Comparison of ENCODE assay signal across 8 cellular contexts in genomic region chr1:151838491-151839412, GRCh38. TPM values are rescaled to one million over a fixed set of nuclear protein-coding genes. Genes with fewer than 3 reads are reported as not detected.
DNase-seq lines count a peak whose midpoint lies in the region; ATAC-seq and TF ChIP-seq lines count a peak whose summit lies in the region.

No MANE protein-coding gene starts in this region.

- DNase-seq in heart left ventricle (peak in 1 of 5 donors; percentile 50), cardiac septum (ENCODE audit: low spot score) (no peak), MCF 10A (ENCODE audit: unreplicated experiment) (no peak), memory B cell (ENCODE audit: low spot score in 2 of 2) (peak in 1 of 2 donors; percentile 44), upper lobe of right lung (peak; percentile 68), dermis blood vessel endothelial cell (no peak), HuH-7 (ENCODE audit: low spot score) (no peak)

- CTCF ChIA-PET in MCF 10A (lab: Yijun Ruan, JAX), result interaction anchor here (1.0 to 2.9 kb wide), 4 partner anchors 20 to 381 kb away, joined by 3 to 10 read pairs (median 4); partner anchors contain the start of gene MRPL9

- peak overlapping the region; percentile 85 for H3K4me3 Mint-ChIP-seq in MCF 10A (ENCODE audit: unreplicated experiment)
- H3K4me3 Mint-ChIP-seq in memory B cell, result peak overlapping the region; percentile 75

- POLR2A ChIA-PET in MCF 10A (lab: Yijun Ruan, JAX), result interaction anchor here (0.6 to 2.4 kb wide), 6 partner anchors 15 to 639 kb away, joined by 3 to 12 read pairs (median 3); partner anchors contain the start of genes THEM4 and THEM5

- peak overlapping the region; percentile 31 to 60 (median 50) for H3K4me3 ChIP-seq in heart left ventricle
- H3K4me3 ChIP-seq in upper lobe of right lung, result peak overlapping the region; percentile 48

- peaks cover 16 to 43% (median 29%) of the 10 kb centered on the region in 9 donors for H3K27me3 ChIP-seq in heart left ventricle
- peaks cover 26% of the 10 kb centered on the region for H3K27me3 ChIP-seq in upper lobe of right lung

- H3K27ac Mint-ChIP-seq in MCF 10A (ENCODE audit: low read depth, unreplicated experiment) (no peak overlapping the region), memory B cell (no peak overlapping the region)

- H3K4me1 Mint-ChIP-seq in MCF 10A (ENCODE audit: insufficient read depth, unreplicated experiment) (peaks cover 41% of the 10 kb centered on the region), memory B cell (peaks cover 17% of the 10 kb centered on the region)

- intact Hi-C loops in heart left ventricle (cut with DNase I), result loop anchor here in 8 of 10 donors (5.0 to 10.0 kb wide), 7 partner anchors 101 to 394 kb away; partner anchors contain the start of gene POGZ (in 1 of the 8)
- intact Hi-C loops in cardiac septum (cut with DNase I), result loop anchor here (5.0 to 10.0 kb wide), 4 partner anchors 104 to 394 kb away; no protein-coding TSS in a partner anchor
- intact Hi-C loops in MCF 10A (cut with micrococcal nuclease), result loop anchor here (5.0 kb wide), 1 partner anchor 46 kb away; the partner anchor contains the start of gene TDRKH
- intact Hi-C loops in upper lobe of right lung (cut with DNase I), result no loop called here

- WGBS in heart left ventricle, 4 donors, result 2 to 7% (median 4%) methylated on average over 54 to 93 of the region's 93 CpGs

- H3K9me3 ChIP-seq in heart left ventricle (no peaks in the 10 kb centered on the region), upper lobe of right lung (no peaks in the 10 kb centered on the region)

- H3K36me3 Mint-ChIP-seq in MCF 10A (ENCODE audit: insufficient read depth, unreplicated experiment) (no peaks in the 10 kb centered on the region), memory B cell (no peaks in the 10 kb centered on the region)

- TF ChIP-seq CTCF in heart left ventricle (IDR thresholded peaks at IDR 0.05) (no peak), MCF 10A (IDR thresholded peaks at IDR 0.05; ENCODE audit: unreplicated experiment) (no peak), upper lobe of right lung (IDR thresholded peaks at IDR 0.05) (no peak)

- no peak for TF ChIP-seq POLR2A in heart left ventricle (IDR thresholded peaks at IDR 0.05)

- no TSS peak for BruUV-seq in MCF 10A (replicated peaks; lab: Mats Ljungman, UMichigan)

- H3K27me3 Mint-ChIP-seq in MCF 10A (ENCODE audit: insufficient read depth, unreplicated experiment) (no peaks in the 10 kb centered on the region), memory B cell (peaks cover 9% of the 10 kb centered on the region)

- H3K9me3 Mint-ChIP-seq in MCF 10A (ENCODE audit: unreplicated experiment), result no peaks in the 10 kb centered on the region
- H3K9me3 Mint-ChIP-seq in memory B cell, result no peaks in the 10 kb centered on the region

- H3K27ac ChIP-seq in heart left ventricle (peak overlapping the region in 2 of 12 donors; percentile 31 to 60), upper lobe of right lung (peak overlapping the region; percentile 17)

- H3K36me3 ChIP-seq in heart left ventricle, result no peaks in the 10 kb centered on the region
- H3K36me3 ChIP-seq in upper lobe of right lung, result no peaks in the 10 kb centered on the region

- peaks cover 0 to 35% (median 19%) of the 10 kb centered on the region in 12 donors for H3K4me1 ChIP-seq in heart left ventricle
- peaks cover 19% of the 10 kb centered on the region for H3K4me1 ChIP-seq in upper lobe of right lung

- ATAC-seq in heart left ventricle (peak in 1 of 4 donors; percentile 16), memory B cell (ENCODE audit: low read depth) (peak; percentile 39), upper lobe of right lung (no peak), GM21576 (IDR thresholded peaks at IDR 0.05; ENCODE audit: unreplicated experiment) (no peak)

RNA-seq across cellular contexts. Expression of gene C2CD4D, which starts 0.9 kb away (rescaled TPM):
- total RNA-seq in heart left ventricle (under 1 TPM in 2 of 9 donors, not detected in 7; 0.14 to 0.28 TPM), cardiac septum (not detected), MCF 10A (2022) (not detected in 2 replicates), upper lobe of right lung (0.29 TPM), dermis blood vessel endothelial cell (0.09 TPM in 1 of 2 replicates, not detected in the other)
- not detected for polyA plus RNA-seq in heart left ventricle

RNA-seq across cellular contexts. Expression of gene RORC, which starts 7.2 kb away (rescaled TPM):
- total RNA-seq in heart left ventricle, result 10 to 100 TPM in 6 of 9 donors, 1 to 10 TPM in 3; 3.6 to 58.9 (median 12.4) TPM
- 10 to 100 TPM in 1 of 2 donors, 1 to 10 TPM in 1; 6.8 to 11.8 TPM for polyA plus RNA-seq in heart left ventricle
- total RNA-seq in cardiac septum, result 5.9 TPM
- 0.40 and 0.81 TPM in 2 replicates for total RNA-seq in MCF 10A (2022)
- total RNA-seq in upper lobe of right lung, result 16.4 TPM
- under 0.01 TPM in 1 of 2 replicates, not detected in the other for total RNA-seq in dermis blood vessel endothelial cell

RNA-seq across cellular contexts. Expression of gene THEM5, which starts 14.8 kb away (rescaled TPM):
- total RNA-seq in heart left ventricle (under 1 TPM in 1 of 9 donors, not detected in 8; 0.52 TPM), cardiac septum (not detected), MCF 10A (2022) (not detected in 2 replicates), upper lobe of right lung (not detected), dermis blood vessel endothelial cell (0.17 TPM in 1 of 2 replicates, not detected in the other)
- polyA plus RNA-seq in heart left ventricle, result not detected

RNA-seq across cellular contexts. Expression of gene LINGO4, which starts 33.5 kb away (rescaled TPM):
- total RNA-seq in heart left ventricle (1 to 10 TPM in 1 of 9 donors, under 1 TPM in 8; 0.37 to 1.0 (median 0.60) TPM), cardiac septum (0.43 TPM), MCF 10A (2022) (0.10 TPM in 1 of 2 replicates, not detected in the other), upper lobe of right lung (0.29 TPM), dermis blood vessel endothelial cell (not detected in 2 replicates)
- under 1 TPM; 0.11 to 0.38 TPM for polyA plus RNA-seq in heart left ventricle

RNA-seq across cellular contexts. Expression of gene TDRKH, which starts 48.5 kb away (rescaled TPM):
- 1 to 10 TPM; 3.2 to 9.8 (median 4.8) TPM for total RNA-seq in heart left ventricle
- 1 to 10 TPM; 2.7 to 6.5 TPM for polyA plus RNA-seq in heart left ventricle
- 6.0 TPM for total RNA-seq in cardiac septum
- 5.6 and 10.6 TPM in 2 replicates for total RNA-seq in MCF 10A (2022)
- 12.8 TPM for total RNA-seq in upper lobe of right lung
- total RNA-seq in dermis blood vessel endothelial cell, result 4.6 and 9.6 TPM in 2 replicates
